In genomic region chr17:49676276-49676868, GRCh38 we compare ENCODE assay signal across 8 cellular contexts. TPM values are rescaled to one million over a fixed set of nuclear protein-coding genes. Genes with fewer than 3 reads are reported as not detected.
DNase-seq lines count a peak whose midpoint lies in the region; ATAC-seq, FAIRE-seq and TF ChIP-seq lines count a peak whose summit lies in the region.

No MANE protein-coding gene starts in this region.

- in situ Hi-C loops in GM12878 (cut with MboI), result no loop called here

- BruUV-seq in HCT116 (replicated peaks; lab: Mats Ljungman, UMichigan) (no TSS peak), GM12878 (replicated peaks; lab: Mats Ljungman, UMichigan) (no TSS peak)

- H4K20me1 ChIP-seq in HCT116 (ENCODE audit: insufficient read depth) (no peaks in the 10 kb centered on the region; the same call in 1 of the 2 replicates), GM12878 (ENCODE audit: control insufficient read depth, insufficient read depth) (peaks cover 3% of the 10 kb centered on the region; the same call in 1 of the 2 replicates)

- peak; percentile 95 for FAIRE-seq in GM12878 (lab: Jason Lieb, UNC)

- H3K27ac ChIP-seq in HCT116 (ENCODE audit: low read depth, low read length) (peak overlapping the region; percentile 51; the same call in 1 of the 2 replicates), GM12878 (ENCODE audit: control insufficient read depth, insufficient read depth) (peak overlapping the region; percentile 89), vagina (peak overlapping the region; percentile 98)

- peak overlapping the region; percentile 66 to 84 for H3K4me3 ChIP-seq in HCT116 (replicated peaks in 1 of 2; ENCODE audit: low read depth in 1 of 2, low read length in 2 of 2)
- H3K4me3 ChIP-seq in GM12878, result peak overlapping the region; percentile 80
- peak overlapping the region; percentile 80 to 93 for H3K4me3 ChIP-seq in vagina

- peak; percentile 85 to 87 for TF ChIP-seq EP300 in GM12878 (IDR thresholded peaks at IDR 0.05; ENCODE audit: borderline replicate concordance in 1 of 2, control insufficient read depth in 1 of 2, low read depth in 2 of 2, low read length in 2 of 2)

- no peaks in the 10 kb centered on the region for H3K27me3 Mint-ChIP-seq in activated T-cell treated with anti-CD3 and anti-CD28 coated beads, Interleukin-2, amount 50 U/mL, for 4 hours (ENCODE audit: low read depth)

- DNase-seq in activated T-cell treated with anti-CD3 and anti-CD28 coated beads, Interleukin-2, amount 50 U/mL, for 4 hours, result no peak
- no peak for DNase-seq in activated T-cell treated with anti-CD3 and anti-CD28 coated beads for 4 hours
- DNase-seq in HCT116 (ENCODE audit: low read depth, low spot score), result no peak
- DNase-seq in NAMALWA (ENCODE audit: low spot score), result peak; percentile 97
- peak; percentile 85 for DNase-seq in GM12878 (ENCODE audit: low read depth, low spot score)
- DNase-seq in lung microvascular endothelial cell (ENCODE audit: low read depth in 2 of 2), result peak; percentile 41 to 73
- no peak for DNase-seq in vagina (ENCODE audit: extremely low spot score in 2 of 2)

- no peak for ATAC-seq in activated T-cell treated with anti-CD3 and anti-CD28 coated beads, Interleukin-2, amount 50 U/mL, for 4 hours
- ATAC-seq in HCT116 (no peak), GM12878 (peak; percentile 81)
- ATAC-seq in activated CD4-positive, CD25-positive, alpha-beta regulatory T cell treated with anti-CD3 and anti-CD28 coated beads, Interleukin-2, amount 50 U/mL, for 24 hours, result no peak

- H3K9me3 ChIP-seq in HCT116 (ENCODE audit: control insufficient read depth in 1 of 2, insufficient read depth in 1 of 2, low read depth in 1 of 2, low read length in 2 of 2), result no peaks in the 10 kb centered on the region
- no peaks in the 10 kb centered on the region for H3K9me3 ChIP-seq in GM12878 (replicated peaks; ENCODE audit: control insufficient read depth, insufficient read depth, low read length)
- no peaks in the 10 kb centered on the region for H3K9me3 ChIP-seq in vagina

- 0% methylated on average over 5 of the region's 5 CpGs for WGBS in GM12878 (ENCODE audit: insufficient coverage, insufficient replicate concordance, low lambda C conversion rate, missing lambda C conversion rate)

- H3K4me1 Mint-ChIP-seq in activated T-cell treated with anti-CD3 and anti-CD28 coated beads, Interleukin-2, amount 50 U/mL, for 4 hours (ENCODE audit: low read depth), result peaks cover 49% of the 10 kb centered on the region

- peak overlapping the region; percentile 74 for H3K9ac ChIP-seq in HCT116 (ENCODE audit: low read length)
- peak overlapping the region; percentile 83 for H3K9ac ChIP-seq in GM12878 (ENCODE audit: control insufficient read depth, insufficient read depth, low read length)

- TF ChIP-seq POLR2A in HCT116 (IDR thresholded peaks at IDR 0.05; ENCODE audit: borderline replicate concordance, extremely low read depth, insufficient read depth, insufficient read length), result no peak
- TF ChIP-seq POLR2A in GM12878 (IDR thresholded peaks at IDR 0.05; ENCODE audit: low read depth, low read length), result no peak
- TF ChIP-seq POLR2A in vagina (IDR thresholded peaks at IDR 0.05), result no peak

- POLR2A ChIA-PET in HCT116 (lab: Charles Lee), result interaction anchor here (1.5 to 2.2 kb wide), 2 partner anchors 12 to 30 kb away, joined by 8 to 9 read pairs; no protein-coding TSS in a partner anchor
- POLR2A ChIA-PET in GM12878 (lab: Charles Lee), result interaction anchor here (0.8 to 1.6 kb wide), 5 partner anchors 20 to 759 kb away, joined by 4 to 9 read pairs (median 4); no protein-coding TSS in a partner anchor

- SMC1A ChIA-PET in GM12878 (lab: Charles Lee; ENCODE audit: uncharacterized antibody, unreplicated experiment), result interaction anchor here (0.6 to 2.1 kb wide), 13 partner anchors 15 to 110 kb away, joined by 3 to 11 read pairs (median 4); no protein-coding TSS in a partner anchor

- H3K4me3 Mint-ChIP-seq in activated T-cell treated with anti-CD3 and anti-CD28 coated beads, Interleukin-2, amount 50 U/mL, for 4 hours, result peak overlapping the region; percentile 87

- no peaks in the 10 kb centered on the region for H3K9me2 ChIP-seq in HCT116 (ENCODE audit: insufficient read depth)

- CTCF ChIA-PET in HCT116 (lab: Charles Lee), result no interaction called here
- CTCF ChIA-PET in GM12878 (lab: Yijun Ruan, JAX), result interaction anchor here (0.6 to 2.6 kb wide), 9 partner anchors 14 to 122 kb away, joined by 3 to 7 read pairs (median 4); no protein-coding TSS in a partner anchor

- H3K4me1 ChIP-seq in HCT116 (ENCODE audit: control insufficient read depth in 1 of 2, insufficient read depth in 2 of 2, low read length in 2 of 2) (peaks cover 4 to 17% of the 10 kb centered on the region in 2 experiments; a peak in 3 of 4 replicates), GM12878 (ENCODE audit: control insufficient read depth, insufficient read depth, low read length) (peaks cover 4% of the 10 kb centered on the region; the same call in 1 of the 2 replicates), vagina (peaks cover 45% of the 10 kb centered on the region)

- no peak for TF ChIP-seq CTCF in HCT116 (IDR thresholded peaks at IDR 0.05 in 2 of 3, conservative IDR thresholded peaks at IDR 0.05 in 1 of 3; ENCODE audit: borderline replicate concordance in 1 of 3, insufficient read depth in 1 of 3, low read depth in 2 of 3, low read length in 2 of 3)
- no peak for TF ChIP-seq CTCF in GM12878 (IDR thresholded peaks at IDR 0.05 in 2 of 3, conservative IDR thresholded peaks at IDR 0.05 in 1 of 3; ENCODE audit: control insufficient read depth in 2 of 3, extremely low read depth in 1 of 3, insufficient read depth in 1 of 3, low read depth in 3 of 3, low read length in 3 of 3)
- TF ChIP-seq CTCF in vagina (IDR thresholded peaks at IDR 0.05), result no peak

- H3K27me3 ChIP-seq in HCT116 (ENCODE audit: insufficient read depth, low read length) (no peaks in the 10 kb centered on the region), GM12878 (replicated peaks in 1 of 2; ENCODE audit: control insufficient read depth in 2 of 2, insufficient read depth in 2 of 2, low read length in 1 of 2) (no peaks in the 10 kb centered on the region), vagina (no peaks in the 10 kb centered on the region)

- RAD21 ChIA-PET in HCT116 (lab: Charles Lee; ENCODE audit: low non-redundant PET in 1 of 2, low total read pairs in 2 of 2, uncharacterized antibody in 2 of 2, unreplicated experiment in 2 of 2), result no interaction called here
- RAD21 ChIA-PET in GM12878 (lab: Charles Lee; ENCODE audit: unreplicated experiment), result interaction anchor here (0.7 to 1.4 kb wide), 8 partner anchors 26 to 110 kb away, joined by 3 to 7 read pairs (median 3); no protein-coding TSS in a partner anchor

- H3K36me3 Mint-ChIP-seq in activated T-cell treated with anti-CD3 and anti-CD28 coated beads, Interleukin-2, amount 50 U/mL, for 4 hours (ENCODE audit: insufficient read depth), result peaks cover 15% of the 10 kb centered on the region

- H3K9me3 Mint-ChIP-seq in activated T-cell treated with anti-CD3 and anti-CD28 coated beads, Interleukin-2, amount 50 U/mL, for 4 hours, result no peaks in the 10 kb centered on the region

- H3K4me2 ChIP-seq in HCT116 (ENCODE audit: low read length) (peak overlapping the region; percentile 84), GM12878 (ENCODE audit: control insufficient read depth, insufficient read depth) (peak overlapping the region; percentile 95)

- intact Hi-C loops in HCT116 (cut with micrococcal nuclease) (no loop called here), GM12878 (cut with micrococcal nuclease; ENCODE audit: unreplicated experiment) (loop anchor here (5.0 kb wide), 1 partner anchor 39 kb away; no protein-coding TSS in a partner anchor), vagina (cut with DNase I) (no loop called here)

- H3K36me3 ChIP-seq in HCT116 (ENCODE audit: control insufficient read depth in 1 of 2, insufficient read depth in 2 of 2, low read length in 2 of 2) (no peaks in the 10 kb centered on the region; a peak in 1 of 4 replicates), GM12878 (ENCODE audit: control insufficient read depth in 2 of 2, insufficient read depth in 2 of 2, low read length in 1 of 2) (no peaks in the 10 kb centered on the region; a peak in 1 of 4 replicates), vagina (no peaks in the 10 kb centered on the region)

- H3K79me2 ChIP-seq in HCT116 (ENCODE audit: insufficient read depth, low read length) (peaks cover 56% of the 10 kb centered on the region), GM12878 (ENCODE audit: control insufficient read depth, insufficient read depth, low read length) (peaks cover 51% of the 10 kb centered on the region)

- no peak for TF ChIP-seq RAD21 in HCT116 (IDR thresholded peaks at IDR 0.05; ENCODE audit: low read depth)
- TF ChIP-seq RAD21 in GM12878 (IDR thresholded peaks at IDR 0.05; ENCODE audit: insufficient read depth, low read depth, low read length), result no peak

- H2AFZ ChIP-seq in HCT116 (ENCODE audit: low read depth, low read length, poor library complexity, severe bottlenecking), result no peak overlapping the region
- no peak overlapping the region for H2AFZ ChIP-seq in GM12878 (ENCODE audit: control insufficient read depth, low read depth, low read length)

RNA-seq across cellular contexts. Expression of gene SPOP, which starts 1.5 kb away (rescaled TPM):
- 10 to 100 TPM; 61.4 to 78.1 (median 71.9) TPM for total RNA-seq in activated T-cell treated with anti-CD3 and anti-CD28 coated beads, Interleukin-2, amount 50 U/mL, for 4 hours
- 85.1 TPM for total RNA-seq in HCT116 (2021; ENCODE audit: unreplicated experiment)
- polyA plus RNA-seq in HCT116 (2012), result 49.0 and 63.9 TPM in 2 replicates
- total RNA-seq in GM12878 (2013; cell fraction: nucleolus; rRNA removed), result 86.4 and 107 TPM in 2 replicates
- total RNA-seq in GM12878 (2014; rRNA removed), result 56.7 and 64.0 TPM in 2 replicates
- 39.5 and 39.9 TPM in 2 replicates for total RNA-seq in GM12878 (2014; rRNA removed; fragmentation: Illumina TruSeq; extraction: Trizol)
- 45.8 and 50.1 TPM in 2 replicates for total RNA-seq in GM12878 (2021)
- polyA plus RNA-seq in GM12878 (2011; ENCODE audit: low read depth), result 22.3 TPM
- polyA plus RNA-seq in GM12878 (2011; rRNA removed), result 55.8 and 80.4 TPM in 2 replicates
- polyA plus RNA-seq in GM12878 (2011; cell fraction: cytosol; rRNA removed), result 55.1 and 82.5 TPM in 2 replicates
- polyA plus RNA-seq in GM12878 (2011; cell fraction: nucleus; rRNA removed), result 50.5 and 54.2 TPM in 2 replicates
- 26.3 and 35.4 TPM in 2 replicates for polyA plus RNA-seq in GM12878 (2012)
- polyA plus RNA-seq in GM12878 (2014; fragmentation: Illumina TruSeq; extraction: Trizol), result 41.6 and 45.4 TPM in 2 replicates
- 10 to 100 TPM; 35.1 to 39.0 TPM for polyA plus RNA-seq in GM12878 (2014; fragmentation: Nextera tagmentation; extraction: Ambion mirVana)
- polyA plus RNA-seq in GM12878 (2014; rRNA removed), result 34.5 and 43.7 TPM in 2 replicates
- 10 to 100 TPM; 65.9 to 76.3 TPM for polyA plus RNA-seq in GM12878 (2016; fragmentation: Nextera tagmentation; extraction: Ambion mirVana)
- 65.1 and 93.8 TPM in 2 replicates for polyA minus RNA-seq in GM12878 (2011; rRNA and poly(A)+ RNA removed)
- 34.7 and 42.1 TPM in 2 replicates for polyA minus RNA-seq in GM12878 (2011; cell fraction: cytosol; rRNA and poly(A)+ RNA removed)
- polyA minus RNA-seq in GM12878 (2011; cell fraction: nucleus; rRNA and poly(A)+ RNA removed), result 27.9 and 43.3 TPM in 2 replicates
- total RNA-seq in lung microvascular endothelial cell, result 83.9 and 139 TPM in 2 replicates
- 87.2 TPM for total RNA-seq in vagina

RNA-seq across cellular contexts. Expression of gene SLC35B1, which starts 31.4 kb away (rescaled TPM):
- 10 to 100 TPM; 89.1 to 90.4 (median 90.3) TPM for total RNA-seq in activated T-cell treated with anti-CD3 and anti-CD28 coated beads, Interleukin-2, amount 50 U/mL, for 4 hours
- total RNA-seq in HCT116 (2021; ENCODE audit: unreplicated experiment), result 87.5 TPM
- polyA plus RNA-seq in HCT116 (2012), result 83.4 and 88.7 TPM in 2 replicates
- 20.3 and 24.2 TPM in 2 replicates for total RNA-seq in GM12878 (2013; cell fraction: nucleolus; rRNA removed)
- 54.8 and 61.1 TPM in 2 replicates for total RNA-seq in GM12878 (2014; rRNA removed)
- 42.4 and 43.3 TPM in 2 replicates for total RNA-seq in GM12878 (2014; rRNA removed; fragmentation: Illumina TruSeq; extraction: Trizol)
- 39.5 and 46.2 TPM in 2 replicates for total RNA-seq in GM12878 (2021)
- 36.2 TPM for polyA plus RNA-seq in GM12878 (2011; ENCODE audit: low read depth)
- 34.4 and 55.3 TPM in 2 replicates for polyA plus RNA-seq in GM12878 (2011; rRNA removed)
- 55.6 and 57.9 TPM in 2 replicates for polyA plus RNA-seq in GM12878 (2011; cell fraction: cytosol; rRNA removed)
- polyA plus RNA-seq in GM12878 (2011; cell fraction: nucleus; rRNA removed), result 60.1 and 74.9 TPM in 2 replicates
- polyA plus RNA-seq in GM12878 (2012), result 30.7 and 48.1 TPM in 2 replicates
- 51.9 and 58.0 TPM in 2 replicates for polyA plus RNA-seq in GM12878 (2014; fragmentation: Illumina TruSeq; extraction: Trizol)
- polyA plus RNA-seq in GM12878 (2014; fragmentation: Nextera tagmentation; extraction: Ambion mirVana), result 10 to 100 TPM; 40.0 to 44.4 TPM
- 48.1 and 51.3 TPM in 2 replicates for polyA plus RNA-seq in GM12878 (2014; rRNA removed)
- 100 to 1,000 TPM; 106 to 113 TPM for polyA plus RNA-seq in GM12878 (2016; fragmentation: Nextera tagmentation; extraction: Ambion mirVana)
- polyA minus RNA-seq in GM12878 (2011; rRNA and poly(A)+ RNA removed), result 42.2 and 43.6 TPM in 2 replicates
- 18.4 and 21.6 TPM in 2 replicates for polyA minus RNA-seq in GM12878 (2011; cell fraction: cytosol; rRNA and poly(A)+ RNA removed)
- polyA minus RNA-seq in GM12878 (2011; cell fraction: nucleus; rRNA and poly(A)+ RNA removed), result 31.4 and 38.0 TPM in 2 replicates
- total RNA-seq in lung microvascular endothelial cell, result 47.7 and 60.7 TPM in 2 replicates
- total RNA-seq in vagina, result 42.0 TPM

Comparison
In these comparisons a context has a peak if more than half of its experiments do, and no peak if none do; other contexts are left out.
1. DNase-seq: peak in NAMALWA (single experiment), GM12878 (single experiment) and lung microvascular endothelial cell (2 of 2); none in activated T-cell treated with anti-CD3 and anti-CD28 coated beads, Interleukin-2, amount 50 U/mL, for 4 hours (single experiment), activated T-cell treated with anti-CD3 and anti-CD28 coated beads for 4 hours (single experiment), HCT116 (single experiment) and vagina (0 of 2).
2. Peak in every context shown above with its lines, with median percentiles within 50 percentile points of each other: H3K27ac ChIP-seq and H3K4me3 ChIP-seq.